ENCODE assay signal across 8 cellular contexts in genomic region chr5:138844812-138845513, GRCh38. TPM values are rescaled to one million over a fixed set of nuclear protein-coding genes. Genes with fewer than 3 reads are reported as not detected.
DNase-seq lines count a peak whose midpoint lies in the region; ATAC-seq and TF ChIP-seq lines count a peak whose summit lies in the region.
"Had no signal": no experiment of that assay in that cellular context is flagged by ENCODE, and none has a peak within 500 bp of the region (broad histone marks: within the 10 kb centered on the region; RNA-seq: fewer than 3 reads in every experiment).

No MANE protein-coding gene starts in this region.

- H3K27me3 Mint-ChIP-seq in activated CD4-positive, alpha-beta T cell treated with anti-CD3 and anti-CD28 coated beads for 36 hours = no peaks in the 10 kb centered on the region

- peaks cover 3% of the 10 kb centered on the region for H3K4me1 Mint-ChIP-seq in activated CD4-positive, alpha-beta T cell treated with anti-CD3 and anti-CD28 coated beads for 36 hours

- no peaks in the 10 kb centered on the region for H3K36me3 Mint-ChIP-seq in activated CD4-positive, alpha-beta T cell treated with anti-CD3 and anti-CD28 coated beads for 36 hours (ENCODE audit: low read depth)

- intact Hi-C loops in upper lobe of right lung (cut with DNase I) = no loop called here
- intact Hi-C loops in activated CD4-positive, alpha-beta T cell treated with anti-CD3 and anti-CD28 coated beads for 36 hours (cut with DNase I, micrococcal nuclease) = no loop called here

- no peaks in the 10 kb centered on the region for H3K36me3 ChIP-seq in upper lobe of right lung

- H3K27ac ChIP-seq in upper lobe of right lung = peak overlapping the region; percentile 9

- peak; percentile 15 for DNase-seq in LNCaP clone FGC (ENCODE audit: low read depth)
- peak; percentile 68 for DNase-seq in choroid plexus epithelial cell (ENCODE audit: low read depth)
- DNase-seq in kidney tubule cell (ENCODE audit: low spot score) = peak; percentile 73
- DNase-seq in upper lobe of right lung = no peak
- no peak for DNase-seq in activated CD4-positive, alpha-beta T cell treated with anti-CD3 and anti-CD28 coated beads for 36 hours
- DNase-seq: KG1 had no signal

- CTCF ChIA-PET in activated CD4-positive, alpha-beta T cell treated with anti-CD3 and anti-CD28 coated beads for 36 hours (lab: Charles Lee) = no interaction called here

- TF ChIP-seq CTCF in LNCaP clone FGC (IDR thresholded peaks at IDR 0.05; ENCODE audit: control insufficient read depth, extremely low read depth, insufficient read depth) = no peak
- no peak for TF ChIP-seq CTCF in choroid plexus epithelial cell (conservative IDR thresholded peaks at IDR 0.05; ENCODE audit: low read depth, low read length)
- TF ChIP-seq CTCF in upper lobe of right lung (IDR thresholded peaks at IDR 0.05) = no peak

- no peaks in the 10 kb centered on the region for H3K27me3 ChIP-seq in upper lobe of right lung

- H3K9me3 ChIP-seq in upper lobe of right lung = no peaks in the 10 kb centered on the region

- ATAC-seq in upper lobe of right lung = peak; percentile 64
- no peak for ATAC-seq in HG03342 (IDR thresholded peaks at IDR 0.05; ENCODE audit: unreplicated experiment)
- no peak for ATAC-seq in activated CD4-positive, alpha-beta T cell treated with anti-CD3 and anti-CD28 coated beads for 36 hours
- no peak for ATAC-seq in GM18867 (IDR thresholded peaks at IDR 0.05; ENCODE audit: unreplicated experiment)

- H3K4me3 Mint-ChIP-seq in activated CD4-positive, alpha-beta T cell treated with anti-CD3 and anti-CD28 coated beads for 36 hours = no peak overlapping the region

- H3K4me1 ChIP-seq in upper lobe of right lung = peaks cover 29% of the 10 kb centered on the region

- H3K4me3 ChIP-seq in LNCaP clone FGC (ENCODE audit: low read depth, low read length) (no peak overlapping the region), choroid plexus epithelial cell (ENCODE audit: low read depth, low read length) (no peak overlapping the region), upper lobe of right lung (no peak overlapping the region)

- no peaks in the 10 kb centered on the region for H3K9me3 Mint-ChIP-seq in activated CD4-positive, alpha-beta T cell treated with anti-CD3 and anti-CD28 coated beads for 36 hours (ENCODE audit: low read depth)

- POLR2A ChIA-PET in activated CD4-positive, alpha-beta T cell treated with anti-CD3 and anti-CD28 coated beads for 36 hours (lab: Charles Lee) = interaction anchor here (0.5 kb wide), 1 partner anchor 56 kb away, joined by 3 read pairs; no protein-coding TSS in a partner anchor

- no peak overlapping the region for H3K27ac Mint-ChIP-seq in activated CD4-positive, alpha-beta T cell treated with anti-CD3 and anti-CD28 coated beads for 36 hours

RNA-seq across cellular contexts. Expression of gene LRRTM2, which starts 30.2 kb away (rescaled TPM):
- total RNA-seq in upper lobe of right lung = 0.52 TPM
- under 1 TPM in 1 of 2 experiments, not detected in 1; 0.05 TPM for total RNA-seq in activated CD4-positive, alpha-beta T cell treated with anti-CD3 and anti-CD28 coated beads for 36 hours

Comparison
In these comparisons a context has a peak if more than half of its experiments do, and no peak if none do; other contexts are left out.
1. DNase-seq: peak in LNCaP clone FGC (single experiment), choroid plexus epithelial cell (single experiment) and kidney tubule cell (single experiment); none in upper lobe of right lung (single experiment) and activated CD4-positive, alpha-beta T cell treated with anti-CD3 and anti-CD28 coated beads for 36 hours (single experiment).